ENCODE assay signal across 22 cellular contexts in genomic region chr9:134959971-134960310, GRCh38. TPM values are rescaled to one million over a fixed set of nuclear protein-coding genes. Genes with fewer than 3 reads are reported as not detected.
DNase-seq lines count a peak whose midpoint lies in the region; ATAC-seq, FAIRE-seq and TF ChIP-seq lines count a peak whose summit lies in the region.
"Had no signal": no experiment of that assay in that cellular context is flagged by ENCODE, and none has a peak within 500 bp of the region (broad histone marks: within the 10 kb centered on the region; RNA-seq: fewer than 3 reads in every experiment).

No MANE protein-coding gene starts in this region.

- H3K79me2 ChIP-seq in osteoblast (ENCODE audit: insufficient read depth, low read length), result no peaks in the 10 kb centered on the region

- CTCF ChIA-PET in CD8-positive, alpha-beta T cell (lab: Charles Lee), result no interaction called here

- H3K36me3 ChIP-seq in heart right ventricle (no peaks in the 10 kb centered on the region), osteoblast (ENCODE audit: insufficient read depth, low read length) (no peaks in the 10 kb centered on the region)
- no peaks in the 10 kb centered on the region for H3K36me3 ChIP-seq in CD8-positive, alpha-beta T cell (ENCODE audit: insufficient read depth, low read length)
- H3K36me3 ChIP-seq: BLaER1 treated with 17β-estradiol and CSF1 and Interleukin-3, amounts not matched to agents 10 nM and 100 nM; HAP-1 had no signal

- 92 to 94% methylated on average over 9 of the region's 9 CpGs for WGBS in heart right ventricle, 2 donors

- no peak overlapping the region for H3K27ac ChIP-seq in heart right ventricle
- peak overlapping the region; percentile 95; the same call in 1 of the 2 replicates for H3K27ac ChIP-seq in VCaP
- no peak overlapping the region for H3K27ac ChIP-seq in osteoblast (ENCODE audit: low read depth, low read length)
- no peak overlapping the region for H3K27ac ChIP-seq in CD8-positive, alpha-beta T cell (ENCODE audit: low read depth, low read length)
- H3K27ac ChIP-seq: BLaER1 treated with 17β-estradiol and CSF1 and Interleukin-3, amounts not matched to agents 10 nM and 100 nM; HL-60; PC-9 had no signal

- H3K27me3 ChIP-seq in heart right ventricle (peaks cover 0 to 10% (median 0%) of the 10 kb centered on the region in 7 donors), osteoblast (ENCODE audit: insufficient read depth, low read length) (no peaks in the 10 kb centered on the region)
- no peaks in the 10 kb centered on the region for H3K27me3 ChIP-seq in CD8-positive, alpha-beta T cell (ENCODE audit: insufficient read depth, low read length)

- no peak overlapping the region for H3K4me3 Mint-ChIP-seq in type B pancreatic cell
- no peak overlapping the region for H3K4me3 Mint-ChIP-seq in CD8-positive, alpha-beta T cell
- H3K4me3 Mint-ChIP-seq: CD8-positive, alpha-beta memory T cell had no signal

- peaks cover 0 to 7% (median 0%) of the 10 kb centered on the region in 11 donors for H3K9me3 ChIP-seq in heart right ventricle
- H3K9me3 ChIP-seq in osteoblast (ENCODE audit: low read depth, low read length), result no peaks in the 10 kb centered on the region
- H3K9me3 ChIP-seq in CD8-positive, alpha-beta T cell (ENCODE audit: low read length), result no peaks in the 10 kb centered on the region
- H3K9me3 ChIP-seq: HAP-1 had no signal

- no peaks in the 10 kb centered on the region for H3K27me3 Mint-ChIP-seq in type B pancreatic cell
- peaks cover 3% of the 10 kb centered on the region for H3K27me3 Mint-ChIP-seq in CD8-positive, alpha-beta T cell (ENCODE audit: low read depth)

- no peak for ATAC-seq in heart right ventricle
- ATAC-seq in CD8-positive, alpha-beta T cell, result no peak

- H2AFZ ChIP-seq in osteoblast (ENCODE audit: low read length), result no peak overlapping the region
- H2AFZ ChIP-seq: PC-9 had no signal

- H3K4me1 Mint-ChIP-seq in type B pancreatic cell (ENCODE audit: unreplicated experiment), result no peaks in the 10 kb centered on the region
- H3K4me1 Mint-ChIP-seq in CD8-positive, alpha-beta T cell (ENCODE audit: low read depth), result no peaks in the 10 kb centered on the region
- H3K4me1 Mint-ChIP-seq: CD8-positive, alpha-beta memory T cell had no signal

- no peak for FAIRE-seq in GM19239 (lab: Jason Lieb, UNC)
- FAIRE-seq: D721Med had no signal

- H3K4me3 ChIP-seq in heart right ventricle (no peak overlapping the region), osteoblast (ENCODE audit: insufficient read depth, low read length) (no peak overlapping the region)
- H3K4me3 ChIP-seq in CD8-positive, alpha-beta T cell (ENCODE audit: low read depth, low read length), result no peak overlapping the region
- H3K4me3 ChIP-seq: BLaER1 treated with 17β-estradiol and CSF1 and Interleukin-3, amounts not matched to agents 10 nM and 100 nM; HAP-1; PC-9 had no signal

- intact Hi-C loops in cardiac septum (cut with DNase I), result no loop called here
- intact Hi-C loops in heart right ventricle (cut with DNase I), result loop anchor here in 1 of 10 donors (10.0 kb wide), 1 partner anchor 185 kb away; no protein-coding TSS in a partner anchor
- intact Hi-C loops in CD8-positive, alpha-beta T cell (cut with DNase I, micrococcal nuclease), result loop anchor here in 1 of 2 experiments (10.0 kb wide), 1 partner anchor 585 kb away; the partner anchor contains the start of gene OBP2A

- POLR2A ChIA-PET in CD8-positive, alpha-beta T cell (lab: Charles Lee), result no interaction called here

- DNase-seq in cardiac septum (ENCODE audit: low spot score) (peak; percentile 66), heart right ventricle (no peak), osteoblast (ENCODE audit: insufficient read length, low spot score, missing footprints) (peak; percentile 29), type B pancreatic cell (ENCODE audit: extremely low spot score, unreplicated experiment) (peak; percentile 57), GM19239 (ENCODE audit: insufficient read length, low spot score) (no peak), NCI-H2029 (lab: John Stamatoyannopoulos, UW) (no peak)
- DNase-seq in CD8-positive, alpha-beta T cell, result no peak
- DNase-seq: CD8-positive, alpha-beta memory T cell; DMS79 treated with DMSO at 0.1 percent for 48 hours; IMR-90; NCI-H1417 treated with DMSO at 0.1 percent for 48 hours; NCI-H187 treated with DMSO at 0.1 percent for 48 hours; NCI-H345; NCI-H526; PC-9 had no signal

- H3K4me2 ChIP-seq in osteoblast (ENCODE audit: insufficient read depth, low read length), result no peak overlapping the region
- H3K4me2 ChIP-seq: BLaER1 treated with 17β-estradiol and CSF1 and Interleukin-3, amounts not matched to agents 10 nM and 100 nM; PC-9 had no signal

- no peaks in the 10 kb centered on the region for H3K9me3 Mint-ChIP-seq in type B pancreatic cell
- no peaks in the 10 kb centered on the region for H3K9me3 Mint-ChIP-seq in CD8-positive, alpha-beta T cell
- H3K9me3 Mint-ChIP-seq: CD8-positive, alpha-beta memory T cell had no signal

- TF ChIP-seq CTCF in heart right ventricle (IDR thresholded peaks at IDR 0.05), result no peak
- TF ChIP-seq CTCF in VCaP (conservative IDR thresholded peaks at IDR 0.05), result no peak
- TF ChIP-seq CTCF in osteoblast (IDR thresholded peaks at IDR 0.05; ENCODE audit: extremely low read depth, low read depth, low read length), result no peak
- TF ChIP-seq CTCF in type B pancreatic cell (conservative IDR thresholded peaks at IDR 0.05), result no peak
- no peak for TF ChIP-seq CTCF in CD8-positive, alpha-beta T cell (IDR thresholded peaks at IDR 0.05)

- H3K4me1 ChIP-seq in heart right ventricle (peaks cover 0 to 20% (median 6%) of the 10 kb centered on the region in 9 donors), osteoblast (ENCODE audit: insufficient read depth, low read length) (no peaks in the 10 kb centered on the region)
- no peaks in the 10 kb centered on the region for H3K4me1 ChIP-seq in CD8-positive, alpha-beta T cell (ENCODE audit: insufficient read depth, low read length)
- H3K4me1 ChIP-seq: HAP-1 had no signal

- H4K20me1 ChIP-seq in osteoblast (ENCODE audit: insufficient read depth, low read length), result no peaks in the 10 kb centered on the region

- no peaks in the 10 kb centered on the region for H3K36me3 Mint-ChIP-seq in type B pancreatic cell
- H3K36me3 Mint-ChIP-seq in CD8-positive, alpha-beta T cell, result no peaks in the 10 kb centered on the region
- H3K36me3 Mint-ChIP-seq: CD8-positive, alpha-beta memory T cell had no signal

- H3K27ac Mint-ChIP-seq in type B pancreatic cell, result no peak overlapping the region
- no peak overlapping the region for H3K27ac Mint-ChIP-seq in CD8-positive, alpha-beta T cell
- H3K27ac Mint-ChIP-seq: CD8-positive, alpha-beta memory T cell had no signal

RNA-seq across cellular contexts. Expression of gene FCN1, which starts 42.2 kb away (rescaled TPM):
- total RNA-seq in cardiac septum (5.3 TPM), heart right ventricle (10 to 100 TPM in 1 of 10 donors, 1 to 10 TPM in 8, under 1 TPM in 1; 0.97 to 64.7 (median 2.8) TPM), osteoblast (not detected in 2 replicates), type B pancreatic cell (ENCODE audit: low replicate concordance) (not detected in 2 replicates)
- 1 to 10 TPM; 1.5 to 2.1 TPM for polyA plus RNA-seq in heart right ventricle
- total RNA-seq in CD8-positive, alpha-beta T cell, result 1 to 10 TPM in 1 of 2 experiments, under 1 TPM in 1; 0.76 to 1.1 TPM
- total RNA-seq: HT1080, IMR-90, M059J, PC-9 had no signal
- polyA plus RNA-seq: CD8-positive, alpha-beta memory T cell; IMR-90 had no signal

Comparison
In these comparisons a context has a peak if more than half of its experiments do, and no peak if none do; other contexts are left out.
1. DNase-seq: peak in cardiac septum (single experiment), osteoblast (single experiment) and type B pancreatic cell (single experiment); none in heart right ventricle (0 of 2), CD8-positive, alpha-beta T cell (0 of 7), GM19239 (single experiment) and NCI-H2029 (single experiment).